In the genomic region with DNA sequence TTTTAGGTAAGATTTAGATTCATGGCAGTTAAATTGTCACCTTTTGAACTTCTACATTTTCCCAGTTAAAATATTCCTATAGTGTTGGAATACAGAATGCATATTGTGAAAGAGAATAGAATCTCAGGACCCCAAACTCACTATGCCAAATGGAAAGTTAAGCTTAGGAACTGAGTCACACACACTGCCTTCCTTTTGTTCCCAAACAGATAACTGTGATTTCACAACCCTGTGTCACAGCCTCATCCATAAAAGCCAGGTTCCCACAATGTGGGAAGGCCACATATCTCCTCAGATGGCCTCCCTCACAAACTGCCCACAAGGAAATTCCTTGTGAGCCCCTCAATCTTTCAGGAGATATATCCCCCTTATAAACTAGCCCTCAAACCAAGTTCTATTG, we compare ENCODE assay signal across 28 cellular contexts.
"Had no signal": no experiment of that assay in that cellular context is flagged by ENCODE, and none has a peak within 500 bp of the region (broad histone marks: within the 10 kb centered on the region; RNA-seq: fewer than 3 reads in every experiment).

No MANE protein-coding gene starts in this region.

- H3K27me3 ChIP-seq: suprapubic skin, testis, thyroid gland, tibial artery, tibial nerve, transverse colon, upper lobe of left lung, upper lobe of right lung, uterus, vagina had no signal

- H3K9me3 ChIP-seq: stomach, suprapubic skin, testis, thoracic aorta, thyroid gland, tibial artery, tibial nerve, transverse colon, upper lobe of left lung, upper lobe of right lung, uterus, vagina had no signal

- ATAC-seq: stimulated activated effector memory CD8-positive, alpha-beta T cell treated with anti-CD3 and anti-CD28 coated beads, Interleukin-12 subunit alpha, Interleukin-12 subunit beta, amount 100 ng/mL, for 72 hours; stimulated activated memory B cell treated with anti-CD40 and anti-IgM and Interleukin-4, amounts not matched to agents 10 μg/mL and 1 μg/mL and 100 μg/mL, for 72 hours; stimulated activated naive B cell treated with anti-CD40 and anti-IgM and Interleukin-4, amounts not matched to agents 10 μg/mL and 1 μg/mL and 100 μg/mL, for 72 hours; stimulated activated naive CD8-positive, alpha-beta T cell treated with anti-CD3 and anti-CD28 coated beads, Interleukin-15, amount 100 ng/mL, for 72 hours; stimulated activated naive CD8-positive, alpha-beta T cell treated with anti-CD3 and anti-CD28 coated beads, Interleukin-15, Interleukin-2, amounts not matched to agents 100 U/mL and 50 U/mL, for 24 hours; upper lobe of right lung had no signal

- H3K27ac Mint-ChIP-seq: stimulated activated effector memory CD8-positive, alpha-beta T cell treated with anti-CD3 and anti-CD28 coated beads, Interleukin-12 subunit alpha, Interleukin-12 subunit beta, amount 100 ng/mL, for 72 hours; stimulated activated memory B cell treated with anti-CD40 and anti-IgM and Interleukin-4, amounts not matched to agents 10 μg/mL and 1 μg/mL and 100 μg/mL, for 72 hours; stimulated activated naive B cell treated with anti-CD40 and anti-IgM and Interleukin-4, amounts not matched to agents 10 μg/mL and 1 μg/mL and 100 μg/mL, for 72 hours; stimulated activated naive CD8-positive, alpha-beta T cell treated with anti-CD3 and anti-CD28 coated beads, Interleukin-15, amount 100 ng/mL, for 72 hours; stimulated activated naive CD8-positive, alpha-beta T cell treated with anti-CD3 and anti-CD28 coated beads, Interleukin-15, Interleukin-2, amounts not matched to agents 100 ng/mL and 50 ng/mL, for 24 hours; type B pancreatic cell had no signal

- DNase-seq: stimulated activated CD4-positive, alpha-beta T cell treated with anti-CD3 and anti-CD28 coated beads, Interleukin-2, amount 100 ng/mL, for 48 hours; stimulated activated CD4-positive, alpha-beta T cell treated with anti-CD3 and anti-CD28 coated beads, Interleukin-4, amount 100 ng/mL, for 1 hour; stimulated activated CD4-positive, alpha-beta T cell treated with anti-CD3 and anti-CD28 coated beads, Interleukin-4, amount 100 ng/mL, for 24 hours; stimulated activated CD4-positive, alpha-beta T cell treated with anti-CD3 and anti-CD28 coated beads, Interleukin-4, amount 100 ng/mL, for 4 hours; stimulated activated CD8-positive, alpha-beta memory T cell treated with anti-CD3 and anti-CD28 coated beads, Interleukin-4, amount 100 ng/mL, for 48 hours; stimulated activated naive B cell treated with anti-CD40 and anti-IgM and Interleukin-4, amounts not matched to agents 10 μg/mL and 1 μg/mL and 100 μg/mL, for 72 hours; stimulated activated naive CD4-positive, alpha-beta T cell; stimulated activated naive CD4-positive, alpha-beta T cell treated with Interleukin-2 at 50 U/mL for 16 hours; stimulated activated naive CD8-positive, alpha-beta T cell treated with anti-CD3 and anti-CD28 coated beads, Interleukin-15, amount 100 ng/mL, for 72 hours; stimulated activated naive CD8-positive, alpha-beta T cell treated with anti-CD3 and anti-CD28 coated beads, Interleukin-15, Interleukin-2, amounts not matched to agents 100 U/mL and 50 U/mL, for 24 hours; stomach; substantia nigra; testis; thyroid gland; tibial artery; transverse colon; trophoblast cell; upper lobe of right lung; uterus had no signal

- H3K36me3 ChIP-seq: stomach, suprapubic skin, thoracic aorta, thyroid gland, tibial artery, tibial nerve, transverse colon, upper lobe of left lung, upper lobe of right lung, uterus, vagina had no signal

- H3K4me1 ChIP-seq: stomach, testis, tibial artery, tibial nerve, upper lobe of left lung, upper lobe of right lung, uterus, vagina had no signal

- H3K4me3 ChIP-seq: stomach, suprapubic skin, testis, thoracic aorta, thyroid gland, tibial artery, tibial nerve, transverse colon, upper lobe of left lung, upper lobe of right lung, uterus, vagina had no signal

- H3K4me3 Mint-ChIP-seq: stimulated activated effector memory CD8-positive, alpha-beta T cell treated with anti-CD3 and anti-CD28 coated beads, Interleukin-12 subunit alpha, Interleukin-12 subunit beta, amount 100 ng/mL, for 72 hours; stimulated activated memory B cell treated with anti-CD40 and anti-IgM and Interleukin-4, amounts not matched to agents 10 μg/mL and 1 μg/mL and 100 μg/mL, for 72 hours; stimulated activated naive B cell treated with anti-CD40 and anti-IgM and Interleukin-4, amounts not matched to agents 10 μg/mL and 1 μg/mL and 100 μg/mL, for 72 hours; stimulated activated naive CD8-positive, alpha-beta T cell treated with anti-CD3 and anti-CD28 coated beads, Interleukin-15, amount 100 ng/mL, for 72 hours; stimulated activated naive CD8-positive, alpha-beta T cell treated with anti-CD3 and anti-CD28 coated beads, Interleukin-15, Interleukin-2, amounts not matched to agents 100 ng/mL and 50 ng/mL, for 24 hours; type B pancreatic cell had no signal

- H3K27ac ChIP-seq: stomach, suprapubic skin, testis, thoracic aorta, thyroid gland, tibial artery, tibial nerve, transverse colon, upper lobe of left lung, upper lobe of right lung, uterus, vagina had no signal

- H3K36me3 Mint-ChIP-seq: stimulated activated effector memory CD8-positive, alpha-beta T cell treated with anti-CD3 and anti-CD28 coated beads, Interleukin-12 subunit alpha, Interleukin-12 subunit beta, amount 100 ng/mL, for 72 hours; stimulated activated memory B cell treated with anti-CD40 and anti-IgM and Interleukin-4, amounts not matched to agents 10 μg/mL and 1 μg/mL and 100 μg/mL, for 72 hours; stimulated activated naive B cell treated with anti-CD40 and anti-IgM and Interleukin-4, amounts not matched to agents 10 μg/mL and 1 μg/mL and 100 μg/mL, for 72 hours; type B pancreatic cell had no signal

- H3K27me3 Mint-ChIP-seq: type B pancreatic cell had no signal

- H3K9me3 Mint-ChIP-seq: stimulated activated effector memory CD8-positive, alpha-beta T cell treated with anti-CD3 and anti-CD28 coated beads, Interleukin-12 subunit alpha, Interleukin-12 subunit beta, amount 100 ng/mL, for 72 hours; stimulated activated naive CD8-positive, alpha-beta T cell treated with anti-CD3 and anti-CD28 coated beads, Interleukin-15, amount 100 ng/mL, for 72 hours had no signal

- H3K4me1 Mint-ChIP-seq: stimulated activated effector memory CD8-positive, alpha-beta T cell treated with anti-CD3 and anti-CD28 coated beads, Interleukin-12 subunit alpha, Interleukin-12 subunit beta, amount 100 ng/mL, for 72 hours; stimulated activated memory B cell treated with anti-CD40 and anti-IgM and Interleukin-4, amounts not matched to agents 10 μg/mL and 1 μg/mL and 100 μg/mL, for 72 hours; stimulated activated naive B cell treated with anti-CD40 and anti-IgM and Interleukin-4, amounts not matched to agents 10 μg/mL and 1 μg/mL and 100 μg/mL, for 72 hours; stimulated activated naive CD8-positive, alpha-beta T cell treated with anti-CD3 and anti-CD28 coated beads, Interleukin-15, amount 100 ng/mL, for 72 hours had no signal
